ENCODE assay signal across 8 cellular contexts in the genomic region with DNA sequence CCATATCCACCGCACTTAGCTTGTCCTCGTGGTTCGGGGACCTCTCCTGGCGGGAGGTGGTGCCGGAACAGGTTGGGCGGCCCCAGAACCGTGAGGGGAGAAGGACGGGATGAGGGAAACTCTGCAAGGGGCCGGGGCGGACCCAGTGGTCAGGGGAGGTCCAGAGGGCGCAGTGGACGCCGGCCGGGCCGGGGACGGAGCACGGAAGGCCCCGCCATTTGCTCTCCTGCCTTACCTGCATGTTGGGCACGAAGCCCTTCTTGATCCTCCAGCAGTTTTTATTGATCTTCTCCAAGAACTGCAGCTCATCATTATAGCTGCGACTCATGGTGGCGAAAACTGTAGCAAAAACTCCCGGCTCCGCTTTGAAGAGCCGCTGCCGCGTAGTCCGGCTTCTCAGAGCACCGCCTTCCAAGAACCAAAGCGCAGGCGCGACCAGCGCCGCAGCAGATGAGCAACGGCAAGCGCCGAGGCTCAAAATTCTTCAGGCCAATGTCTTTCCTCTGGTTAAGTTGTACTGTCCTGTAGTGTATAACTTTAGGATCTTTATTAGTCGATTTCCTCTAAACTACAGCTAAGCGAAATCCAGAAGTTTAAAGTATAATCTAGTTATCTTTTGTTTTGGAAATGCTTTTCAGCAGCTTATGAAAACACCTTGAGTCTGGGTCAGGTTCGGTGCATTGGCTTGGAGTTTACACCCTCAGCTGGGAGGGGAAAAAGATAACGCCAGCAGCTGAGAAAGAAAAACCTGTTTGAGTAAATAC. TPM values are rescaled to one million over a fixed set of nuclear protein-coding genes. Genes with fewer than 3 reads are reported as not detected.
DNase-seq lines count a peak whose midpoint lies in the region; ATAC-seq and TF ChIP-seq lines count a peak whose summit lies in the region.

TSS of gene RTCB (minus strand) at position 419 of the 764 bp plus-strand sequence. CDS start at position 328, 91 bp downstream.

- H3K4me1 Mint-ChIP-seq in activated naive CD8-positive, alpha-beta T cell treated with anti-CD3 and anti-CD28 coated beads, Interleukin-2, amount 10 ng/mL, durations not matched to agents 7 days and 5 days, result peaks cover 43% of the 10 kb centered on the region
- peaks cover 12% of the 10 kb centered on the region for H3K4me1 Mint-ChIP-seq in glutamatergic neuron (ENCODE audit: low read depth, unreplicated experiment)

- peaks cover 3% of the 10 kb centered on the region for H3K27me3 Mint-ChIP-seq in activated naive CD8-positive, alpha-beta T cell treated with anti-CD3 and anti-CD28 coated beads, Interleukin-2, amount 10 ng/mL, durations not matched to agents 7 days and 5 days
- H3K27me3 Mint-ChIP-seq in glutamatergic neuron (ENCODE audit: unreplicated experiment), result no peaks in the 10 kb centered on the region

- peak within 1 kb of the TSS; percentile 93 for H3K27ac Mint-ChIP-seq in activated naive CD8-positive, alpha-beta T cell treated with anti-CD3 and anti-CD28 coated beads, Interleukin-2, amount 10 ng/mL, durations not matched to agents 7 days and 5 days
- peak within 1 kb of the TSS; percentile 92 for H3K27ac Mint-ChIP-seq in glutamatergic neuron (ENCODE audit: unreplicated experiment)

- ATAC-seq in activated naive CD8-positive, alpha-beta T cell treated with anti-CD3 and anti-CD28 coated beads, Interleukin-2, amount 10 ng/mL, durations not matched to agents 7 days and 5 days (ENCODE audit: low read depth), result peak; percentile 89

- POLR2A ChIA-PET in activated naive CD8-positive, alpha-beta T cell treated with anti-CD3 and anti-CD28 coated beads, Interleukin-2, amount 10 ng/mL, durations not matched to agents 7 days and 5 days (lab: Charles Lee), result interaction anchor here (3.3 kb wide), 1 partner anchor 63 kb away, joined by 30 read pairs; the partner anchor contains the start of gene FBXO7

- TF ChIP-seq CTCF in glutamatergic neuron (IDR thresholded peaks at IDR 0.05; ENCODE audit: partially characterized antibody, unreplicated experiment), result no peak

- H3K9me3 Mint-ChIP-seq in activated naive CD8-positive, alpha-beta T cell treated with anti-CD3 and anti-CD28 coated beads, Interleukin-2, amount 10 ng/mL, durations not matched to agents 7 days and 5 days, result no peaks in the 10 kb centered on the region
- peaks cover 2% of the 10 kb centered on the region for H3K9me3 Mint-ChIP-seq in glutamatergic neuron (ENCODE audit: unreplicated experiment)

- H3K36me3 Mint-ChIP-seq in activated naive CD8-positive, alpha-beta T cell treated with anti-CD3 and anti-CD28 coated beads, Interleukin-2, amount 10 ng/mL, durations not matched to agents 7 days and 5 days, result peaks cover 22% of the 10 kb centered on the region
- no peaks in the 10 kb centered on the region for H3K36me3 Mint-ChIP-seq in glutamatergic neuron (ENCODE audit: unreplicated experiment)

- H3K4me3 Mint-ChIP-seq in activated naive CD8-positive, alpha-beta T cell treated with anti-CD3 and anti-CD28 coated beads, Interleukin-2, amount 10 ng/mL, durations not matched to agents 7 days and 5 days, result peak within 1 kb of the TSS; percentile 95
- peak within 1 kb of the TSS; percentile 97 for H3K4me3 Mint-ChIP-seq in glutamatergic neuron (ENCODE audit: unreplicated experiment)

- peak; percentile 78 for DNase-seq in DMS153 treated with DMSO at 0.1 percent for 48 hours (lab: John Stamatoyannopoulos, UW; ENCODE audit: unreplicated experiment)
- DNase-seq in H4 (ENCODE audit: low spot score), result peak; percentile 61
- DNase-seq in NCI-H1092 treated with DMSO at 0.1 percent for 48 hours (lab: John Stamatoyannopoulos, UW), result peak; percentile 86
- peak; percentile 53 to 77 for DNase-seq in SW 1271 (lab: John Stamatoyannopoulos, UW)
- DNase-seq in activated naive CD8-positive, alpha-beta T cell treated with anti-CD3 and anti-CD28 coated beads, Interleukin-2, amount 10 ng/mL, durations not matched to agents 7 days and 5 days, result peak; percentile 93
- peak; percentile 96 for DNase-seq in glutamatergic neuron
- DNase-seq in occipital lobe (lab: John Stamatoyannopoulos, UW), result peak; percentile 85
- peak; percentile 98 for DNase-seq in superior temporal gyrus (ENCODE audit: extremely low spot score)

RNA-seq across cellular contexts. Expression of gene RTCB, which starts in this region (rescaled TPM):
- total RNA-seq in H4 (2014; rRNA removed; shearing (Covaris generic)), result 93.7 and 110 TPM in 2 replicates
- 10 to 100 TPM; 53.0 to 57.2 TPM for total RNA-seq in activated naive CD8-positive, alpha-beta T cell treated with anti-CD3 and anti-CD28 coated beads, Interleukin-2, amount 10 ng/mL, durations not matched to agents 7 days and 5 days
- total RNA-seq in glutamatergic neuron (ENCODE audit: unreplicated experiment), result 87.6 TPM
- 61.8 TPM for total RNA-seq in occipital lobe

Comparison
In these comparisons a context has a peak if more than half of its experiments do, and no peak if none do; other contexts are left out.
1. Peak in every context shown above with its lines: DNase-seq and ATAC-seq.